Comparison of ENCODE assay signal across 13 cellular contexts in the genomic region with DNA sequence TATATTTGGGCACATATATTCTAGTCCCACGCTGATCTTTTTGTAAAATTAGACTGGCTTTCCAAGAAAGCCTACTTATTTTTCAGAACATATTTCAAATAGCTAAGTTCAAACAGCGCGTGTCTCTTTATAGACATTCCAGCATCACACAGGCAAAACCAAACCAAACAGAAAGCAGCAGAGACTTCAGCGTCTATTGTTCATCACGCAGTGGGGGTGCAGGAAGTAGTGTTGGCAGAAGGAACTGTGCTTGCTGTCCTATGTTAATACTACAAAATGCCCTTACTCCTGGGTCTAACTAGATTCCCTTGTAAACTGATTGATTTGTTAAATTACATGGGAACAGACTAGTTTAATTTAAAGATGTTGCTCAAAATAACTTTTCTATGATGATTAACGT.
DNase-seq lines count a peak whose midpoint lies in the region; ATAC-seq and TF ChIP-seq lines count a peak whose summit lies in the region.
"Had no signal": no experiment of that assay in that cellular context is flagged by ENCODE, and none has a peak within 500 bp of the region (broad histone marks: within the 10 kb centered on the region; RNA-seq: fewer than 3 reads in every experiment).

No MANE protein-coding gene starts in this region.

- H3K4me3 ChIP-seq in HAP-1 (no peak overlapping the region), Panc1 (ENCODE audit: low read depth in 2 of 2, low read length in 2 of 2) (no peak overlapping the region), fibroblast of lung (replicated peaks in 1 of 4; ENCODE audit: control extremely low read depth in 1 of 4, insufficient read depth in 1 of 4, low read depth in 3 of 4, low read length in 4 of 4) (no peak overlapping the region), prostate gland (no peak overlapping the region), GM23248 (no peak overlapping the region)
- H3K4me3 ChIP-seq: SJSA1 had no signal

- ATAC-seq in Panc1: peak; percentile 91
- no peak for ATAC-seq in GM21576 (IDR thresholded peaks at IDR 0.05; ENCODE audit: unreplicated experiment)
- ATAC-seq in GM18498 (IDR thresholded peaks at IDR 0.05; ENCODE audit: unreplicated experiment): no peak

- H3K79me2 ChIP-seq in fibroblast of lung (ENCODE audit: control insufficient read depth, insufficient read depth, low read length) (no peaks in the 10 kb centered on the region), GM23248 (ENCODE audit: insufficient read depth) (no peaks in the 10 kb centered on the region)

- WGBS in prostate gland: 21% methylated on average over 6 of the region's 6 CpGs
- 21 to 25% methylated on average over 6 of the region's 6 CpGs for WGBS in GM23248 (ENCODE audit: low coverage in 1 of 2, low lambda C conversion rate in 2 of 2, missing lambda C conversion rate in 2 of 2), 2 experiments

- in situ Hi-C loops in HAP-1 (cut with MboI; ENCODE audit: low sequenced_read_pairs) (no loop called here), Panc1 (cut with HindIII; ENCODE audit: low pct_unique_long_range_greater_than_20kb, low sequenced_read_pairs) (no loop called here), GM23248 (cut with MboI) (no loop called here)

- H3K9me3 ChIP-seq in HAP-1: no peaks in the 10 kb centered on the region
- no peaks in the 10 kb centered on the region for H3K9me3 ChIP-seq in Panc1 (ENCODE audit: control insufficient read depth, insufficient read depth, low read depth, low read length)
- no peaks in the 10 kb centered on the region for H3K9me3 ChIP-seq in fibroblast of lung (ENCODE audit: control insufficient read depth, insufficient read depth, low read depth, low read length)
- H3K9me3 ChIP-seq in prostate gland: no peaks in the 10 kb centered on the region
- H3K9me3 ChIP-seq in GM23248 (ENCODE audit: low read depth): no peaks in the 10 kb centered on the region
- H3K9me3 ChIP-seq: SJSA1 had no signal

- H3K4me2 ChIP-seq in fibroblast of lung (ENCODE audit: extremely low read depth, insufficient read depth, low read length) (no peak overlapping the region), GM23248 (ENCODE audit: unreplicated experiment) (no peak overlapping the region)

- DNase-seq in HAP-1 (ENCODE audit: low spot score in 2 of 2) (peak; percentile 9 to 16), Panc1 (ENCODE audit: low read depth, low spot score) (no peak), fibroblast of lung (ENCODE audit: low read depth in 2 of 2) (peak; percentile 4 to 35), prostate gland (ENCODE audit: low spot score) (peak; percentile 47), NCI-H1436 (lab: John Stamatoyannopoulos, UW) (no peak), GM23248 (no peak)
- DNase-seq: activated CD4-positive, alpha-beta T cell treated with anti-CD3 and anti-CD28 coated beads, Interleukin-2, amount 10 ng/mL, durations not matched to agents 7 days and 5 days; activated naive CD4-positive, alpha-beta T cell treated with anti-CD3 and anti-CD28 coated beads for 36 hours; DMS 273 treated with DMSO at 0.1 percent for 48 hours; NCI-H2029 had no signal

- no peak for TF ChIP-seq POLR2A in prostate gland (IDR thresholded peaks at IDR 0.05)

- no peaks in the 10 kb centered on the region for H4K20me1 ChIP-seq in fibroblast of lung (ENCODE audit: control insufficient read depth, extremely low read depth, insufficient read depth, low read length)
- no peaks in the 10 kb centered on the region for H4K20me1 ChIP-seq in GM23248 (ENCODE audit: insufficient read depth)

- H3K36me3 ChIP-seq in HAP-1 (replicated peaks): no peaks in the 10 kb centered on the region
- H3K36me3 ChIP-seq in Panc1 (ENCODE audit: control insufficient read depth, insufficient read depth, low read length): no peaks in the 10 kb centered on the region
- H3K36me3 ChIP-seq in fibroblast of lung (ENCODE audit: control insufficient read depth, insufficient read depth, low read length): no peaks in the 10 kb centered on the region
- H3K36me3 ChIP-seq in prostate gland: no peaks in the 10 kb centered on the region
- no peaks in the 10 kb centered on the region for H3K36me3 ChIP-seq in GM23248 (ENCODE audit: low read depth)
- H3K36me3 ChIP-seq: SJSA1 had no signal

- BruUV-seq in Panc1 (replicated peaks; lab: Mats Ljungman, UMichigan): no TSS peak

- POLR2A ChIA-PET in Panc1 (lab: Charles Lee): no interaction called here

- CTCF ChIA-PET in Panc1 (lab: Charles Lee): no interaction called here

- intact Hi-C loops in Panc1 (cut with micrococcal nuclease; ENCODE audit: unreplicated experiment): no loop called here
- intact Hi-C loops in prostate gland (cut with DNase I): no loop called here

- H3F3A ChIP-seq in GM23248 (ENCODE audit: insufficient read depth): no peaks in the 10 kb centered on the region

- H3K9me2 ChIP-seq in GM23248 (ENCODE audit: insufficient read depth): no peaks in the 10 kb centered on the region

- TF ChIP-seq CTCF in Panc1 (IDR thresholded peaks at IDR 0.05): no peak
- TF ChIP-seq CTCF in fibroblast of lung (conservative IDR thresholded peaks at IDR 0.05 in 1 of 2, IDR thresholded peaks at IDR 0.05 in 1 of 2; ENCODE audit: low read depth in 1 of 2, low read length in 2 of 2): no peak
- TF ChIP-seq CTCF in prostate gland (IDR thresholded peaks at IDR 0.05): no peak

- no peaks in the 10 kb centered on the region for H3K27me3 ChIP-seq in HAP-1 (ENCODE audit: low read depth)
- no peaks in the 10 kb centered on the region for H3K27me3 ChIP-seq in Panc1 (ENCODE audit: control insufficient read depth, insufficient read depth, low read length)
- H3K27me3 ChIP-seq in fibroblast of lung (ENCODE audit: control insufficient read depth, insufficient read depth, low read length): no peaks in the 10 kb centered on the region
- no peaks in the 10 kb centered on the region for H3K27me3 ChIP-seq in prostate gland (replicated peaks; ENCODE audit: insufficient read depth)
- no peaks in the 10 kb centered on the region for H3K27me3 ChIP-seq in GM23248 (replicated peaks; ENCODE audit: insufficient read depth)
- H3K27me3 ChIP-seq: SJSA1 had no signal

- H3K9ac ChIP-seq in fibroblast of lung (ENCODE audit: insufficient read depth, low read length) (no peak overlapping the region), GM23248 (no peak overlapping the region)

- no peaks in the 10 kb centered on the region for H3K4me1 ChIP-seq in HAP-1
- H3K4me1 ChIP-seq in Panc1 (ENCODE audit: control insufficient read depth, insufficient read depth, low read length): no peaks in the 10 kb centered on the region; the same call in 1 of the 2 replicates
- H3K4me1 ChIP-seq in fibroblast of lung (ENCODE audit: control insufficient read depth, extremely low read depth, insufficient read depth, low read length): no peaks in the 10 kb centered on the region
- H3K4me1 ChIP-seq in prostate gland (replicated peaks): no peaks in the 10 kb centered on the region
- no peaks in the 10 kb centered on the region for H3K4me1 ChIP-seq in GM23248 (ENCODE audit: insufficient read depth)
- H3K4me1 ChIP-seq: SJSA1 had no signal

- H2AFZ ChIP-seq in fibroblast of lung (ENCODE audit: low read length): no peak overlapping the region
- no peak overlapping the region for H2AFZ ChIP-seq in GM23248

- H3K27ac ChIP-seq in Panc1 (ENCODE audit: low read length) (peak overlapping the region; percentile 39; the same call in 1 of the 2 replicates), fibroblast of lung (ENCODE audit: insufficient read depth, low read length) (no peak overlapping the region), prostate gland (no peak overlapping the region), GM23248 (no peak overlapping the region)
- H3K27ac ChIP-seq: SJSA1 had no signal

Comparison
In these comparisons a context has a peak if more than half of its experiments do, and no peak if none do; other contexts are left out.
1. DNase-seq: peak in HAP-1 (2 of 2), fibroblast of lung (2 of 2) and prostate gland (single experiment); none in Panc1 (single experiment), NCI-H1436 (single experiment) and GM23248 (single experiment).